In the genomic region with DNA sequence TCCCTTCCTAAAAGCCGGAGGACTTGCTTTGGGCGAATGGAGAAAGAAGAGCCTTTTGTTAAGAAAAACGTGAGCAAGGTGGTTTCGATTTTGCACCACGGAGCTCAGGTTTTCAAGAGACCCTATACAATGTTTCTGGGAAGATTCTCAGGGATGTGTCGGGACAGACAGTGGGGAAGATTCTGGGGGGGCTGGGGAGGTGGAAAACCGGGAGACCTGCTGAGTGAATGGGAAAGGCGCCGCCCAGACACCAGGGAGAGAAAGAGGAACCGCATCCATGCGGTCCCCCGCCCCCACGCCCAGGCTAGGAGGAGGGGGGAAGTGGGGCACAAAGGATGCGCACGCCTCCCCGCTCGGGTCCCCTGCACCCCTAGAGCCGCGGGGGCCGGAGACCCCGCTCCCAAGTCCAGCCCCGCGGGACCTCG, we compare ENCODE assay signal across 8 cellular contexts. TPM values are rescaled to one million over a fixed set of nuclear protein-coding genes. Genes with fewer than 3 reads are reported as not detected.
A peak's percentile ranks its signal among the peaks of the same experiment; 100 is the strongest.
DNase-seq lines count a peak whose midpoint lies in the region; ATAC-seq and TF ChIP-seq lines count a peak whose summit lies in the region.

No MANE protein-coding gene starts in this region.

- no peaks in the 10 kb centered on the region for H3K27me3 Mint-ChIP-seq in type B pancreatic cell

- peak overlapping the region; percentile 89 for H3K4me3 ChIP-seq in AG04450 (ENCODE audit: low read depth, low read length)
- H3K4me3 ChIP-seq in OCI-LY3 (ENCODE audit: low read length), result peak overlapping the region; percentile 94
- H3K4me3 ChIP-seq in gastroesophageal sphincter, result peak overlapping the region; percentile 96 to 99

- CTCF ChIA-PET in AG04450 (lab: Charles Lee), result interaction anchor here (0.8 to 0.9 kb wide), 2 partner anchors 8 to 12 kb away, joined by 4 to 6 read pairs; no protein-coding TSS in a partner anchor

- TF ChIP-seq POLR2A in gastroesophageal sphincter (IDR thresholded peaks at IDR 0.05), result no peak

- peaks cover 30% of the 10 kb centered on the region for H3K4me1 Mint-ChIP-seq in type B pancreatic cell (ENCODE audit: unreplicated experiment)

- peaks cover 50% of the 10 kb centered on the region for H4K20me1 ChIP-seq in OCI-LY3 (ENCODE audit: insufficient read depth, low read length)

- TF ChIP-seq EP300 in gastroesophageal sphincter (IDR thresholded peaks at IDR 0.05), result no peak

- peaks cover 4% of the 10 kb centered on the region; the same call in 1 of the 2 replicates for H3K9me3 ChIP-seq in AG04450 (ENCODE audit: control insufficient read depth, insufficient read depth, low read length)
- 0 out of 2 replicates have a peak, but pooled peaks cover 4% of the 10 kb centered on the region for H3K9me3 ChIP-seq in OCI-LY3 (ENCODE audit: insufficient read depth, low read length)
- H3K9me3 ChIP-seq in gastroesophageal sphincter, result no peaks in the 10 kb centered on the region

- 0 to 1% methylated on average over 11 of the region's 24 CpGs for WGBS in gastroesophageal sphincter (ENCODE audit: low coverage in 1 of 2), 2 donors

- peak overlapping the region; percentile 94 for H3K4me3 Mint-ChIP-seq in type B pancreatic cell

- TF ChIP-seq CTCF in AG04450 (IDR thresholded peaks at IDR 0.05; ENCODE audit: low read depth, low read length) (no peak), OCI-LY3 (IDR thresholded peaks at IDR 0.05; ENCODE audit: low read depth, low read length) (no peak), gastroesophageal sphincter (IDR thresholded peaks at IDR 0.05) (peak in 1 of 4 experiments; percentile 1), type B pancreatic cell (conservative IDR thresholded peaks at IDR 0.05) (no peak)

- peak overlapping the region; percentile 83 for H3K4me2 ChIP-seq in OCI-LY3 (ENCODE audit: low read length)

- H3K4me1 ChIP-seq in OCI-LY3 (ENCODE audit: low read length) (peaks cover 39% of the 10 kb centered on the region), gastroesophageal sphincter (peaks cover 6 to 57% (median 16%) of the 10 kb centered on the region in 3 donors)

- H3K36me3 Mint-ChIP-seq in type B pancreatic cell, result peaks cover 27% of the 10 kb centered on the region

- H3K27me3 ChIP-seq in AG04450 (ENCODE audit: control insufficient read depth, insufficient read depth, low read length) (no peaks in the 10 kb centered on the region), OCI-LY3 (ENCODE audit: low read depth, low read length) (0 out of 2 replicates have a peak, but pooled peaks cover 4% of the 10 kb centered on the region), gastroesophageal sphincter (no peaks in the 10 kb centered on the region)

- H3K79me2 ChIP-seq in OCI-LY3 (ENCODE audit: low read length), result peaks cover 57% of the 10 kb centered on the region

- peak; percentile 24 for ATAC-seq in GM18867 (IDR thresholded peaks at IDR 0.05; ENCODE audit: unreplicated experiment)
- peak; percentile 24 for ATAC-seq in HG03097 (IDR thresholded peaks at IDR 0.05; ENCODE audit: low FRiP score, unreplicated experiment)
- ATAC-seq in gastroesophageal sphincter, result no peak

- peak overlapping the region; percentile 94 for H3K9ac ChIP-seq in OCI-LY3 (ENCODE audit: low read length)

- no peak for DNase-seq in AG04450 (ENCODE audit: low read depth, low spot score)
- peak; percentile 86 for DNase-seq in activated effector memory CD4-positive, alpha-beta T cell treated with anti-CD3 and anti-CD28 coated beads, Interleukin-2, amount 50 U/mL, for 16 hours
- DNase-seq in occipital lobe (lab: John Stamatoyannopoulos, UW), result peak; percentile 62
- no peak for DNase-seq in type B pancreatic cell (ENCODE audit: extremely low spot score, unreplicated experiment)

- H2AFZ ChIP-seq in OCI-LY3 (ENCODE audit: low read depth, low read length), result no peak overlapping the region

- H3K27ac ChIP-seq in AG04450 (ENCODE audit: low read depth, low read length) (peak overlapping the region; percentile 94), OCI-LY3 (ENCODE audit: low read length) (peak overlapping the region; percentile 78), gastroesophageal sphincter (peak overlapping the region; percentile 97 to 100 (median 100))

- H3K27ac Mint-ChIP-seq in type B pancreatic cell, result peak overlapping the region; percentile 98

- POLR2A ChIA-PET in AG04450 (lab: Yijun Ruan, JAX), result interaction anchor here (0.6 to 2.0 kb wide), 6 partner anchors 15 to 180 kb away, joined by 3 to 11 read pairs (median 6); no protein-coding TSS in a partner anchor

- H3K9me3 Mint-ChIP-seq in type B pancreatic cell, result peaks cover 5% of the 10 kb centered on the region

- H3K36me3 ChIP-seq in OCI-LY3 (replicated peaks; ENCODE audit: low read depth, low read length), result peaks cover 44% of the 10 kb centered on the region
- no peaks in the 10 kb centered on the region for H3K36me3 ChIP-seq in gastroesophageal sphincter

RNA-seq across cellular contexts. Expression of gene YWHAG, which starts 0.7 kb away (rescaled TPM):
- polyA plus RNA-seq in AG04450 (2011; rRNA removed), result 91.5 and 91.6 TPM in 2 replicates
- 117 and 129 TPM in 2 replicates for polyA minus RNA-seq in AG04450 (2011; rRNA and poly(A)+ RNA removed)
- total RNA-seq in gastroesophageal sphincter (10 to 100 TPM; 49.8 to 86.2 (median 70.3) TPM), occipital lobe (387 TPM), type B pancreatic cell (ENCODE audit: low replicate concordance) (140 TPM in 2 replicates)

RNA-seq across cellular contexts. Expression of gene SSC4D, which starts 51.4 kb away (rescaled TPM):
- polyA plus RNA-seq in AG04450 (2011; rRNA removed), result 0.45 and 0.57 TPM in 2 replicates
- polyA minus RNA-seq in AG04450 (2011; rRNA and poly(A)+ RNA removed), result 0.35 and 0.92 TPM in 2 replicates
- 1 to 10 TPM in 2 of 4 donors, under 1 TPM in 1, not detected in 1; 0.47 to 1.4 (median 1.1) TPM for total RNA-seq in gastroesophageal sphincter
- total RNA-seq in occipital lobe, result 0.94 TPM
- total RNA-seq in type B pancreatic cell (ENCODE audit: low replicate concordance), result 1.7 and 4.9 TPM in 2 replicates

RNA-seq across cellular contexts. Expression of gene HSPB1, which starts 55.6 kb away (rescaled TPM):
- 290 and 526 TPM in 2 replicates for polyA plus RNA-seq in AG04450 (2011; rRNA removed)
- polyA minus RNA-seq in AG04450 (2011; rRNA and poly(A)+ RNA removed), result 75.3 and 81.1 TPM in 2 replicates
- 1,000 to 10,000 TPM in 2 of 4 donors, 100 to 1,000 TPM in 2; 880 to 2,548 (median 1,000) TPM for total RNA-seq in gastroesophageal sphincter
- 2.7 TPM for total RNA-seq in occipital lobe
- total RNA-seq in type B pancreatic cell (ENCODE audit: low replicate concordance), result 228 and 315 TPM in 2 replicates

Comparison
In these comparisons a context has a peak if more than half of its experiments do, and no peak if none do; other contexts are left out.
1. DNase-seq: peak in activated effector memory CD4-positive, alpha-beta T cell treated with anti-CD3 and anti-CD28 coated beads, Interleukin-2, amount 50 U/mL, for 16 hours (single experiment) and occipital lobe (single experiment); none in AG04450 (single experiment) and type B pancreatic cell (single experiment).
2. RNA of gene HSPB1, which starts 55.6 kb away (total RNA-seq): 880 to 2,548 TPM in gastroesophageal sphincter and 228 to 315 TPM in type B pancreatic cell; 2.7 TPM in occipital lobe (single experiment); every median in the first group is over 10 times any median in the second.
3. Peak in every context shown above with its lines, with median percentiles within 50 percentile points of each other: H3K27ac ChIP-seq and H3K4me3 ChIP-seq.